10 cellular contexts compared by ENCODE assay signal in the genomic region with DNA sequence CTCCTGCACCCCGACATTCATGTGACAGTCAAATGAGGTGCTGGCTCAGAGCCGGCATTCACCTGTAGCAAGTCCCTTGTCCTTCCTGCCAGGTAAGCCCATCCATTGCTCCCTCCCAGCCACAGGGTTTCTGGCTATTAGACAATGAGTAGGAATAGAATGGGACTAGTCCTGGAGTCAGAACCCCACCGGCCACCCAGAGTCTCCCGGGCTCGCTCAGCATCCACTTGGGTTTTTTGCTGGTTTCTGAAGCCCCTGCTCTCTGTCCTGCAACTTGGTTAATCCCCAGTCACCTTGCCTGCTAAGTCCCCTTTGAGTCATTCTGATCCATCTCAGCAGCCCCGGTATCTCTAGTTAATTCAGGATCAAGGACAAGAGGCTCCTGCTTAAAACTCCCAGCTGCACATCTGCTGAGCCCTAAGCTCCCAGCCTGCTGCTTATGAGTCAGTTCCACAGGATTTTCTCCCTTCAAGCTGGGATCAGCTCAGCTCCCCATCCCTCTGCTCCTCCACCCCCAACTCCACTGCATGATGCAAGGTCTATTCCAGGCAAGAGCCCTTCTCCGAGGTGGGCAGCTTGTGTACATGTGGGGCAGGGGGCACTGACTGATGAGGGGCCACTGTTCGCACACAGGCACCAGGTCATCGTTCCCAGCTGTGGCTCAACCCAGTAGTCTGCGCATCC. TPM values are rescaled to one million over a fixed set of nuclear protein-coding genes. Genes with fewer than 3 reads are reported as not detected.
A peak's percentile ranks its signal among the peaks of the same experiment; 100 is the strongest.
DNase-seq lines count a peak whose midpoint lies in the region; ATAC-seq and TF ChIP-seq lines count a peak whose summit lies in the region.
"Had no signal": no experiment of that assay in that cellular context is flagged by ENCODE, and none has a peak within 500 bp of the region (broad histone marks: within the 10 kb centered on the region; RNA-seq: fewer than 3 reads in every experiment).

No MANE protein-coding gene starts in this region.

- no peaks in the 10 kb centered on the region for H3K9me2 ChIP-seq in SK-N-SH

- CTCF ChIA-PET in SK-N-SH (lab: Yijun Ruan, JAX): interaction anchor here (0.6 to 25.6 kb wide), 12 partner anchors 9 to 859 kb away, joined by 3 to 1002 read pairs (median 4); a partner anchor contains a TSS

- no peak overlapping the region for H3K4me3 ChIP-seq in SK-N-SH (ENCODE audit: low read depth in 2 of 2, low read length in 1 of 2)
- H3K4me3 ChIP-seq in skeletal muscle tissue (ENCODE audit: low read length in 3 of 3): no peak overlapping the region

- H3K4me1 ChIP-seq in SK-N-SH (ENCODE audit: control insufficient read depth in 1 of 2, insufficient read depth in 2 of 2, low read depth in 1 of 2, low read length in 1 of 2) (peaks cover 35 to 57% of the 10 kb centered on the region in 2 experiments; a peak in 3 of 4 replicates), skeletal muscle tissue (ENCODE audit: control insufficient read depth in 3 of 3, insufficient read depth in 3 of 3, low read length in 3 of 3) (peaks cover 53 to 71% (median 62%) of the 10 kb centered on the region in 3 donors)

- H3K27ac ChIP-seq in SK-N-SH (ENCODE audit: low read depth in 2 of 2, low read length in 1 of 2): peak overlapping the region; percentile 86 to 96; a peak in 3 of 4 replicates
- H3K27ac ChIP-seq in skeletal muscle tissue (ENCODE audit: low read depth, low read length): peak overlapping the region; percentile 22

- H3K36me3 ChIP-seq in SK-N-SH (replicated peaks in 1 of 2; ENCODE audit: control insufficient read depth in 1 of 2, insufficient read depth in 2 of 2, low read length in 1 of 2) (peaks cover 18 to 41% of the 10 kb centered on the region in 2 experiments), skeletal muscle tissue (ENCODE audit: control insufficient read depth in 3 of 3, insufficient read depth in 3 of 3, low read length in 3 of 3) (peaks cover 42 to 58% (median 46%) of the 10 kb centered on the region in 3 donors)

- WGBS in SK-N-SH (ENCODE audit: low lambda C conversion rate): 79% methylated on average over 8 of the region's 10 CpGs

- peaks cover 25% of the 10 kb centered on the region for H3K79me2 ChIP-seq in SK-N-SH (ENCODE audit: insufficient read depth)

- peak overlapping the region; percentile 47 for H3K9ac ChIP-seq in SK-N-SH
- no peak overlapping the region for H3K9ac ChIP-seq in skeletal muscle tissue (ENCODE audit: low read depth in 1 of 3, low read length in 3 of 3)

- peak in 1 of 2 experiments; percentile 84; a peak in 1 of 4 replicates for TF ChIP-seq EP300 in SK-N-SH (IDR thresholded peaks at IDR 0.05; ENCODE audit: borderline replicate concordance in 1 of 2, low read depth in 1 of 2, low read length in 1 of 2)

- no peak overlapping the region for H2AFZ ChIP-seq in SK-N-SH (ENCODE audit: low read depth)

- H3K27me3 ChIP-seq in SK-N-SH (ENCODE audit: insufficient read depth) (no peaks in the 10 kb centered on the region), skeletal muscle tissue (ENCODE audit: control insufficient read depth in 3 of 3, insufficient read depth in 3 of 3, low read length in 3 of 3) (no peaks in the 10 kb centered on the region)

- POLR2A ChIA-PET in SK-N-SH (lab: Yijun Ruan, JAX): no interaction called here

- ATAC-seq in GM18519 (IDR thresholded peaks at IDR 0.05; ENCODE audit: low FRiP score, unreplicated experiment) (no peak), GM21825 (IDR thresholded peaks at IDR 0.05; ENCODE audit: unreplicated experiment) (no peak)

- TF ChIP-seq RAD21 in SK-N-SH (IDR thresholded peaks at IDR 0.05; ENCODE audit: low read length): no peak

- H3F3A ChIP-seq in SK-N-SH (replicated peaks; ENCODE audit: insufficient read depth): peaks cover 47% of the 10 kb centered on the region

- H3K9me3 ChIP-seq in SK-N-SH (no peaks in the 10 kb centered on the region), skeletal muscle tissue (ENCODE audit: control insufficient read depth in 3 of 3, low read length in 3 of 3) (no peaks in the 10 kb centered on the region)

- TF ChIP-seq CTCF in SK-N-SH (IDR thresholded peaks at IDR 0.05): no peak

- H4K20me1 ChIP-seq in SK-N-SH (ENCODE audit: insufficient read depth): no peaks in the 10 kb centered on the region

- DNase-seq in GM04504 (ENCODE audit: low read depth) (peak; percentile 84), SK-N-SH (no peak), fibroblast of peridontal ligament (ENCODE audit: extremely low read depth) (peak; percentile 91), globus pallidus (ENCODE audit: low spot score) (no peak), NOMO-1 treated with dmso at 0.1 percent for 144 hours (lab: John Stamatoyannopoulos, UW; ENCODE audit: unreplicated experiment) (no peak)
- DNase-seq: activated CD4-positive, alpha-beta memory T cell treated with anti-CD3 and anti-CD28 coated beads for 36 hours; GOT3 had no signal

- H3K4me2 ChIP-seq in SK-N-SH: peak overlapping the region; percentile 63

TF ChIP-seq in SK-N-SH, 30 proteins besides CTCF, POLR2A, EP300 and RAD21:
- TF ChIP-seq POLR2AphosphoS5 (IDR thresholded peaks at IDR 0.05; ENCODE audit: low read depth, low read length): peak; percentile 47; the same call in 1 of the 2 replicates
- no peak for TF ChIP-seq CHD2 (IDR thresholded peaks at IDR 0.05; ENCODE audit: low read length, partially characterized antibody)
- no peak for TF ChIP-seq FOXJ3 (CRISPR knock-in tag; IDR thresholded peaks at IDR 0.05)
- TF ChIP-seq, protein P1, sequence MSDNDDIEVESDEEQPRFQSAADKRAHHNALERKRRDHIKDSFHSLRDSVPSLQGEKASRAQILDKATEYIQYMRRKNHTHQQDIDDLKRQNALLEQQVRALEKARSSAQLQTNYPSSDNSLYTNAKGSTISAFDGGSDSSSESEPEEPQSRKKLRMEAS (IDR thresholded peaks at IDR 0.05; ENCODE audit: low read depth): peak; percentile 67
- TF ChIP-seq FOXM1 (IDR thresholded peaks at IDR 0.05; ENCODE audit: low read depth): no peak
- peak; percentile 74 for TF ChIP-seq JUND (IDR thresholded peaks at IDR 0.05)
- peak; percentile 91 for TF ChIP-seq TCF12 (IDR thresholded peaks at IDR 0.05)
- no peak for TF ChIP-seq GATA2 (CRISPR knock-in tag; IDR thresholded peaks at IDR 0.05)
- TF ChIP-seq, protein P2, sequence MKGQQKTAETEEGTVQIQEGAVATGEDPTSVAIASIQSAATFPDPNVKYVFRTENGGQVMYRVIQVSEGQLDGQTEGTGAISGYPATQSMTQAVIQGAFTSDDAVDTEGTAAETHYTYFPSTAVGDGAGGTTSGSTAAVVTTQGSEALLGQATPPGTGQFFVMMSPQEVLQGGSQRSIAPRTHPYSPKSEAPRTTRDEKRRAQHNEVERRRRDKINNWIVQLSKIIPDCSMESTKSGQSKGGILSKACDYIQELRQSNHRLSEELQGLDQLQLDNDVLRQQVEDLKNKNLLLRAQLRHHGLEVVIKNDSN (IDR thresholded peaks at IDR 0.05; ENCODE audit: borderline replicate concordance, low read depth): no peak
- peak; percentile 88 for TF ChIP-seq FOSL2 (IDR thresholded peaks at IDR 0.05; ENCODE audit: borderline replicate concordance, low read depth)
- TF ChIP-seq TEAD4 (IDR thresholded peaks at IDR 0.05; ENCODE audit: borderline replicate concordance, insufficient read depth): peak; percentile 41; the same call in 1 of the 2 replicates
- TF ChIP-seq YY1 (IDR thresholded peaks at IDR 0.05; ENCODE audit: low read depth): no peak
- TF ChIP-seq, protein P3, sequence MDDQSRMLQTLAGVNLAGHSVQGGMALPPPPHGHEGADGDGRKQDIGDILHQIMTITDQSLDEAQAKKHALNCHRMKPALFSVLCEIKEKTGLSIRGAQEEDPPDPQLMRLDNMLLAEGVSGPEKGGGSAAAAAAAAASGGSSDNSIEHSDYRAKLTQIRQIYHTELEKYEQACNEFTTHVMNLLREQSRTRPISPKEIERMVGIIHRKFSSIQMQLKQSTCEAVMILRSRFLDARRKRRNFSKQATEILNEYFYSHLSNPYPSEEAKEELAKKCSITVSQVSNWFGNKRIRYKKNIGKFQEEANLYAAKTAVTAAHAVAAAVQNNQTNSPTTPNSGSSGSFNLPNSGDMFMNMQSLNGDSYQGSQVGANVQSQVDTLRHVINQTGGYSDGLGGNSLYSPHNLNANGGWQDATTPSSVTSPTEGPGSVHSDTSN (IDR thresholded peaks at IDR 0.05): peak; percentile 38; the same call in 1 of the 2 replicates
- peak; percentile 59; the same call in 1 of the 2 replicates for TF ChIP-seq NFIC (IDR thresholded peaks at IDR 0.05; ENCODE audit: borderline replicate concordance)
- peak; percentile 25; the same call in 1 of the 2 replicates for TF ChIP-seq MEF2A (IDR thresholded peaks at IDR 0.05; ENCODE audit: borderline replicate concordance, low read depth)
TF ChIP-seq in SK-N-SH: peak in this region for 9.

RNA-seq across cellular contexts. Expression of a gene that starts 19.9 kb away (rescaled TPM):
- polyA plus RNA-seq in SK-N-SH (2012; rRNA removed): 105 and 108 TPM in 2 replicates
- polyA plus RNA-seq in SK-N-SH (2012; cell fraction: cytosol; rRNA removed): 115 and 118 TPM in 2 replicates
- polyA plus RNA-seq in SK-N-SH (2012; cell fraction: nucleus; rRNA removed): 37.9 and 51.5 TPM in 2 replicates
- total RNA-seq in skeletal muscle tissue: 10.4 TPM

Comparison
In these comparisons a context has a peak if more than half of its experiments do, and no peak if none do; other contexts are left out.
1. DNase-seq: peak in GM04504 (single experiment) and fibroblast of peridontal ligament (single experiment); none in SK-N-SH (single experiment), globus pallidus (single experiment) and NOMO-1 treated with dmso at 0.1 percent for 144 hours (single experiment).